8 cellular contexts compared by ENCODE assay signal in the genomic region with DNA sequence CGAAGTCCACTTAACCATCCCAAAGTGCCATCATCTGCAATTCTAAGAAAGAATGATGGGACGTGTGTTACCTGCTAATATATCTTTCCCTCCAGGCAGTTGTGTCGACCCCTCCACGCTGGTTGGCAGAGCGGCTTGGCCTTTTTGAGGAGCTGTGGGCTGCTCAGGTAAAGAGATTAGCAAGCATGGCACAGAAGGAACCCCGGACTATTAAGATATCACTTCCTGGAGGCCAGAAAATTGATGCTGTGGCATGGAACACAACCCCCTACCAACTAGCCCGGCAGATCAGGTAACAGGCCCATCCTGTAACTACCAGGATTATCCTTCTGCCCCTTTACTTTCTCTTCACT. TPM values are rescaled to one million over a fixed set of nuclear protein-coding genes. Genes with fewer than 3 reads are reported as not detected.
DNase-seq lines count a peak whose midpoint lies in the region; ATAC-seq, FAIRE-seq and TF ChIP-seq lines count a peak whose summit lies in the region.

No MANE protein-coding gene starts in this region.

- no peaks in the 10 kb centered on the region for H3K27me3 Mint-ChIP-seq in central memory CD8-positive, alpha-beta T cell

- peak overlapping the region; percentile 92 for H3K27ac Mint-ChIP-seq in central memory CD8-positive, alpha-beta T cell (ENCODE audit: low read depth)

- H3K4me3 ChIP-seq in AG04450 (ENCODE audit: low read depth, low read length) (peak overlapping the region; percentile 96), muscle layer of duodenum (ENCODE audit: low read depth in 1 of 2, low read length in 2 of 2) (peak overlapping the region; percentile 90 to 99)
- H3K4me3 ChIP-seq in Jurkat, Clone E6-1 (ENCODE audit: low read length), result peak overlapping the region; percentile 84

- no peak for FAIRE-seq in GM12892 (lab: Jason Lieb, UNC)

- peaks cover 6 to 8% of the 10 kb centered on the region in 2 donors for H3K4me1 ChIP-seq in muscle layer of duodenum (ENCODE audit: control insufficient read depth in 1 of 2, insufficient read depth in 2 of 2, low read length in 2 of 2)

- peak overlapping the region; percentile 92 for H3K4me3 Mint-ChIP-seq in central memory CD8-positive, alpha-beta T cell

- TF ChIP-seq POLR2A in GM12892 (IDR thresholded peaks at IDR 0.05; ENCODE audit: low read depth, low read length), result no peak

- CTCF ChIA-PET in AG04450 (lab: Charles Lee), result no interaction called here

- no peaks in the 10 kb centered on the region for H3K9me3 Mint-ChIP-seq in central memory CD8-positive, alpha-beta T cell

- H3K9me3 ChIP-seq in AG04450 (ENCODE audit: control insufficient read depth, insufficient read depth, low read length), result no peaks in the 10 kb centered on the region
- no peaks in the 10 kb centered on the region for H3K9me3 ChIP-seq in muscle layer of duodenum (ENCODE audit: control insufficient read depth in 1 of 2, low read length in 2 of 2)

- H3K27ac ChIP-seq in AG04450 (ENCODE audit: low read depth, low read length) (no peak overlapping the region), muscle layer of duodenum (ENCODE audit: low read length) (peak overlapping the region; percentile 77)

- H3K27me3 ChIP-seq in AG04450 (ENCODE audit: control insufficient read depth, insufficient read depth, low read length) (no peaks in the 10 kb centered on the region), muscle layer of duodenum (ENCODE audit: low read depth, low read length) (no peaks in the 10 kb centered on the region)

- ATAC-seq in central memory CD8-positive, alpha-beta T cell (replicated peaks; ENCODE audit: extremely low read depth, poor library complexity, severe bottlenecking), result no peak
- ATAC-seq in GM19324 (IDR thresholded peaks at IDR 0.05; ENCODE audit: low FRiP score, unreplicated experiment), result no peak

- peaks cover 22% of the 10 kb centered on the region for H3K4me1 Mint-ChIP-seq in central memory CD8-positive, alpha-beta T cell

- TF ChIP-seq CTCF in AG04450 (IDR thresholded peaks at IDR 0.05; ENCODE audit: low read depth, low read length), result no peak

- POLR2A ChIA-PET in AG04450 (lab: Yijun Ruan, JAX), result interaction anchor here (0.6 to 1.3 kb wide), 4 partner anchors 8 to 28 kb away, joined by 3 to 4 read pairs (median 4); a partner anchor contains a TSS

- DNase-seq in AG04450 (ENCODE audit: low read depth, low spot score), result no peak
- DNase-seq in Jurkat, Clone E6-1 (ENCODE audit: low read depth, low spot score), result no peak
- DNase-seq in central memory CD8-positive, alpha-beta T cell (ENCODE audit: low spot score in 2 of 2), result no peak
- no peak for DNase-seq in NCI-H345 treated with DMSO at 0.1 percent for 48 hours (lab: John Stamatoyannopoulos, UW; ENCODE audit: unreplicated experiment)
- DNase-seq in GM12892 (ENCODE audit: insufficient read length), result no peak
- DNase-seq in globus pallidus (ENCODE audit: low spot score), result no peak

- H3K36me3 ChIP-seq in muscle layer of duodenum (ENCODE audit: control insufficient read depth in 1 of 2, insufficient read depth in 2 of 2, low read length in 2 of 2), result peaks cover 18 to 24% of the 10 kb centered on the region in 2 donors

- H3K36me3 Mint-ChIP-seq in central memory CD8-positive, alpha-beta T cell (ENCODE audit: insufficient read depth), result peaks cover 31% of the 10 kb centered on the region

RNA-seq across cellular contexts. Expression of a gene that starts 0.5 kb away (rescaled TPM):
- 14.5 and 14.6 TPM in 2 replicates for polyA plus RNA-seq in AG04450 (2011; rRNA removed)
- polyA minus RNA-seq in AG04450 (2011; rRNA and poly(A)+ RNA removed), result 19.6 and 22.8 TPM in 2 replicates
- polyA plus RNA-seq in Jurkat, Clone E6-1 (2012; ENCODE audit: insufficient read depth, insufficient read length), result 26.7 TPM
- 35.2 TPM for polyA plus RNA-seq in GM12892 (2012; ENCODE audit: missing spikeins)

RNA-seq across cellular contexts. Expression of a gene that starts 20.2 kb away (rescaled TPM):
- 122 and 163 TPM in 2 replicates for polyA plus RNA-seq in AG04450 (2011; rRNA removed)
- polyA minus RNA-seq in AG04450 (2011; rRNA and poly(A)+ RNA removed), result 55.8 and 69.9 TPM in 2 replicates
- 1.2 TPM for polyA plus RNA-seq in Jurkat, Clone E6-1 (2012; ENCODE audit: insufficient read depth, insufficient read length)
- 0.49 TPM for polyA plus RNA-seq in GM12892 (2012; ENCODE audit: missing spikeins)

RNA-seq across cellular contexts. Expression of a gene that starts 27.8 kb away (rescaled TPM):
- polyA plus RNA-seq in AG04450 (2011; rRNA removed), result not detected in 2 replicates
- polyA minus RNA-seq in AG04450 (2011; rRNA and poly(A)+ RNA removed), result not detected in 2 replicates
- polyA plus RNA-seq in Jurkat, Clone E6-1 (2012; ENCODE audit: insufficient read depth, insufficient read length), result not detected
- polyA plus RNA-seq in GM12892 (2012; ENCODE audit: missing spikeins), result 1.00 TPM
